Comparison of ENCODE assay signal across 27 cellular contexts in genomic region chr1:34057347-34057746, GRCh38.
DNase-seq lines count a peak whose midpoint lies in the region; TF ChIP-seq lines count a peak whose summit lies in the region.
"Had no signal": no experiment of that assay in that cellular context is flagged by ENCODE, and none has a peak within 500 bp of the region (broad histone marks: within the 10 kb centered on the region; RNA-seq: fewer than 3 reads in every experiment).

No MANE protein-coding gene starts in this region.

- H3K36me3 Mint-ChIP-seq in endodermal cell (ENCODE audit: low read depth): no peaks in the 10 kb centered on the region
- H3K36me3 Mint-ChIP-seq: CD8-positive, alpha-beta T cell; natural killer cell; T-cell had no signal

- H3K4ac ChIP-seq in mesendoderm (ENCODE audit: low read depth, low read length): no peak overlapping the region

- H3K27ac Mint-ChIP-seq in endodermal cell: no peak overlapping the region
- H3K27ac Mint-ChIP-seq: activated CD8-positive, alpha-beta T cell treated with anti-CD3 and anti-CD28 coated beads, Interleukin-2, amount 10 ng/mL, durations not matched to agents 7 days and 5 days; CD8-positive, alpha-beta T cell; natural killer cell; T-cell had no signal

- H3K27me3 Mint-ChIP-seq in endodermal cell (ENCODE audit: insufficient read depth): no peaks in the 10 kb centered on the region

- H3K4me1 ChIP-seq in endodermal cell (ENCODE audit: control insufficient read depth, insufficient read depth, low read length): no peaks in the 10 kb centered on the region
- no peaks in the 10 kb centered on the region for H3K4me1 ChIP-seq in mesendoderm (ENCODE audit: control insufficient read depth, low read depth, low read length)
- H3K4me1 ChIP-seq in ovary (ENCODE audit: insufficient read depth): no peaks in the 10 kb centered on the region
- H3K4me1 ChIP-seq: colonic mucosa, prostate gland, thyroid gland had no signal

- peaks cover 25% of the 10 kb centered on the region for H3K4me1 Mint-ChIP-seq in endodermal cell
- H3K4me1 Mint-ChIP-seq: natural killer cell, T-cell had no signal

- no peak for TF ChIP-seq EP300 in ovary (IDR thresholded peaks at IDR 0.05)

- no peak overlapping the region for H2BK5ac ChIP-seq in mesendoderm (ENCODE audit: low read length)

- H3K27me3 ChIP-seq in endodermal cell (ENCODE audit: control insufficient read depth, insufficient read depth, low read length, poor library complexity, severe bottlenecking) (peaks cover 5% of the 10 kb centered on the region), mesendoderm (ENCODE audit: insufficient read depth, low read length, poor library complexity) (no peaks in the 10 kb centered on the region), ovary (no peaks in the 10 kb centered on the region)
- H3K27me3 ChIP-seq: colonic mucosa, thyroid gland had no signal

- H3K27ac ChIP-seq in endodermal cell (ENCODE audit: low read depth, low read length) (no peak overlapping the region), mesendoderm (ENCODE audit: low read depth, low read length) (no peak overlapping the region), ovary (no peak overlapping the region)
- H3K27ac ChIP-seq: 22Rv1, colonic mucosa, KMS-11, prostate gland, skin epidermis, thyroid gland had no signal

- no peak overlapping the region for H2AK5ac ChIP-seq in mesendoderm (ENCODE audit: low read length)

- H3K9me3 ChIP-seq in endodermal cell (ENCODE audit: control insufficient read depth, low read length) (no peaks in the 10 kb centered on the region), ovary (no peaks in the 10 kb centered on the region)
- H3K9me3 ChIP-seq: colonic mucosa, prostate gland, thyroid gland had no signal

- WGBS in endodermal cell (ENCODE audit: insufficient coverage in 1 of 2, insufficient read length in 1 of 2), 2 experiments: 72 to 85% methylated on average over 7 to 8 of the region's 8 CpGs
- WGBS in mesendoderm (ENCODE audit: extremely low coverage, insufficient coverage, low lambda C conversion rate): no CpG with 5 or more reads among the region's 8 CpGs
- WGBS in ovary, 3 donors: 4 to 13% (median 5%) methylated on average over 8 of the region's 8 CpGs

- no peaks in the 10 kb centered on the region for H3K36me3 ChIP-seq in endodermal cell (ENCODE audit: control insufficient read depth, insufficient read depth, low read length)
- no peaks in the 10 kb centered on the region for H3K36me3 ChIP-seq in mesendoderm (ENCODE audit: control insufficient read depth, insufficient read depth, low read length)
- no peaks in the 10 kb centered on the region for H3K36me3 ChIP-seq in ovary
- H3K36me3 ChIP-seq: colonic mucosa, prostate gland, thyroid gland had no signal

- no peak overlapping the region for H3K4me3 ChIP-seq in endodermal cell (ENCODE audit: low read length)
- no peak overlapping the region for H3K4me3 ChIP-seq in mesendoderm (ENCODE audit: low read length)
- H3K4me3 ChIP-seq in ovary: no peak overlapping the region
- H3K4me3 ChIP-seq: colonic mucosa, GM12878, prostate gland, skin epidermis, thyroid gland had no signal

- H3K79me1 ChIP-seq in mesendoderm (ENCODE audit: low read length): peaks cover 6% of the 10 kb centered on the region

- no peak overlapping the region for H4K8ac ChIP-seq in mesendoderm (ENCODE audit: low read depth, low read length)

- no peaks in the 10 kb centered on the region for H3K9me3 Mint-ChIP-seq in endodermal cell
- H3K9me3 Mint-ChIP-seq: CD8-positive, alpha-beta T cell; natural killer cell had no signal

- no peak overlapping the region for H4K5ac ChIP-seq in mesendoderm (ENCODE audit: low read length)

- H3K79me2 ChIP-seq in mesendoderm (ENCODE audit: control insufficient read depth, insufficient read depth, low read length): no peaks in the 10 kb centered on the region

- no peak overlapping the region for H2BK120ac ChIP-seq in mesendoderm (ENCODE audit: low read depth, low read length)

- H3K9ac ChIP-seq in endodermal cell (ENCODE audit: extremely low read depth, low read length, poor library complexity, severe bottlenecking): no peak overlapping the region
- H3K9ac ChIP-seq in mesendoderm (ENCODE audit: low read length): no peak overlapping the region
- H3K9ac ChIP-seq: KMS-11 had no signal

- intact Hi-C loops in ovary (cut with DNase I): no loop called here

- DNase-seq in DMS 273 (lab: John Stamatoyannopoulos, UW; ENCODE audit: unreplicated experiment): peak; percentile 12
- DNase-seq in DMS 273 treated with DMSO at 0.1 percent for 48 hours (lab: John Stamatoyannopoulos, UW): no peak
- peak; percentile 34 for DNase-seq in NCI-H1105 (lab: John Stamatoyannopoulos, UW)
- DNase-seq in endodermal cell: peak; percentile 70
- peak; percentile 36 for DNase-seq in mesendoderm
- DNase-seq in ovary: no peak
- DNase-seq in stimulated activated CD4-positive, alpha-beta T cell treated with anti-CD3 and anti-CD28 coated beads, Interleukin-2, amount 100 ng/mL, for 24 hours: no peak
- no peak for DNase-seq in germinal center (ENCODE audit: low spot score)
- DNase-seq: activated CD4-positive, alpha-beta T cell treated with anti-CD3 and anti-CD28 coated beads for 1 hour; activated CD8-positive, alpha-beta T cell treated with anti-CD3 and anti-CD28 coated beads, Interleukin-2, amount 10 ng/mL, durations not matched to agents 7 days and 5 days; activated gamma-delta T cell treated with Interleukin-2 at 50 U/mL for 16 hours; CD8-positive, alpha-beta T cell; colonic mucosa; DMS53; natural killer cell; NCI-H2107; NCI-H524 treated with DMSO at 0.1 percent for 48 hours; PC-3; SHP77 treated with DMSO at 0.1 percent for 48 hours; stimulated activated naive CD8-positive, alpha-beta T cell treated with anti-CD3 and anti-CD28 coated beads, Interleukin-15, Interleukin-2, amounts not matched to agents 100 U/mL and 50 U/mL, for 24 hours; T-cell; thyroid gland had no signal

- H3K4me3 Mint-ChIP-seq in endodermal cell: no peak overlapping the region
- H3K4me3 Mint-ChIP-seq: activated CD8-positive, alpha-beta T cell treated with anti-CD3 and anti-CD28 coated beads, Interleukin-2, amount 10 ng/mL, durations not matched to agents 7 days and 5 days; CD8-positive, alpha-beta T cell; natural killer cell; T-cell had no signal

- no peak for TF ChIP-seq CTCF in endodermal cell (conservative IDR thresholded peaks at IDR 0.05)
- TF ChIP-seq CTCF in ovary (IDR thresholded peaks at IDR 0.05): no peak

- no peak overlapping the region for H3K18ac ChIP-seq in mesendoderm (ENCODE audit: low read length)

- H3K56ac ChIP-seq in mesendoderm (ENCODE audit: low read length): no peak overlapping the region

- no peak overlapping the region for H3K23ac ChIP-seq in mesendoderm (ENCODE audit: low read length)

- no peak overlapping the region for H2BK15ac ChIP-seq in mesendoderm (replicated peaks; ENCODE audit: low read depth)

- no peak overlapping the region for H3K4me2 ChIP-seq in mesendoderm (ENCODE audit: low read length)
- H3K4me2 ChIP-seq: KMS-11 had no signal

- no peak for TF ChIP-seq POLR2A in ovary (IDR thresholded peaks at IDR 0.05)

Comparison
In these comparisons a context has a peak if more than half of its experiments do, and no peak if none do; other contexts are left out.
1. DNase-seq: peak in DMS 273 (single experiment), NCI-H1105 (single experiment), endodermal cell (single experiment) and mesendoderm (single experiment); none in DMS 273 treated with DMSO at 0.1 percent for 48 hours (single experiment), ovary (0 of 5), stimulated activated CD4-positive, alpha-beta T cell treated with anti-CD3 and anti-CD28 coated beads, Interleukin-2, amount 100 ng/mL, for 24 hours (0 of 2) and germinal center (single experiment).